In genomic region chr2:169395821-169396374, GRCh38 we compare ENCODE assay signal across 19 cellular contexts. TPM values are rescaled to one million over a fixed set of nuclear protein-coding genes. Genes with fewer than 3 reads are reported as not detected.
DNase-seq lines count a peak whose midpoint lies in the region; ATAC-seq and TF ChIP-seq lines count a peak whose summit lies in the region.
"Had no signal": no experiment of that assay in that cellular context is flagged by ENCODE, and none has a peak within 500 bp of the region (broad histone marks: within the 10 kb centered on the region; RNA-seq: fewer than 3 reads in every experiment).

No MANE protein-coding gene starts in this region.

- H3K27me3 Mint-ChIP-seq in activated T-helper 17 cell treated with anti-CD3 and anti-CD28 coated beads, Interleukin-2, amount 50 U/mL, for 72 hours = peaks cover 17% of the 10 kb centered on the region

- H3K4me3 ChIP-seq in GM12865 (ENCODE audit: low read depth, low read length) (no peak overlapping the region), Peyer's patch (no peak overlapping the region)
- H3K4me3 ChIP-seq: SJSA1 had no signal

- TF ChIP-seq CTCF in GM12865 (IDR thresholded peaks at IDR 0.05; ENCODE audit: insufficient read depth, low read depth, low read length, missing control alignments) (no peak), Peyer's patch (IDR thresholded peaks at IDR 0.05) (no peak)

- H3K27ac ChIP-seq in Peyer's patch = no peak overlapping the region
- H3K27ac ChIP-seq: SJSA1 had no signal

- no peaks in the 10 kb centered on the region for H3K4me1 ChIP-seq in Peyer's patch
- H3K4me1 ChIP-seq: SJSA1 had no signal

- ATAC-seq in HG03432 (IDR thresholded peaks at IDR 0.05; ENCODE audit: unreplicated experiment) (peak; percentile 46), HG03565 (IDR thresholded peaks at IDR 0.05; ENCODE audit: unreplicated experiment) (no peak)
- no peak for ATAC-seq in activated T-helper 17 cell treated with anti-CD3 and anti-CD28 coated beads, Interleukin-2, amount 50 U/mL, for 72 hours (replicated peaks)
- ATAC-seq: HCT116, PC-3 had no signal

- no peaks in the 10 kb centered on the region for H3K9me3 ChIP-seq in Peyer's patch
- H3K9me3 ChIP-seq: Caco-2, SJSA1 had no signal

- no peaks in the 10 kb centered on the region for H3K36me3 Mint-ChIP-seq in activated T-helper 17 cell treated with anti-CD3 and anti-CD28 coated beads, Interleukin-2, amount 50 U/mL, for 72 hours (ENCODE audit: low read depth)

- no peaks in the 10 kb centered on the region for H3K36me3 ChIP-seq in Peyer's patch
- H3K36me3 ChIP-seq: SJSA1 had no signal

- no peak overlapping the region for H3K27ac Mint-ChIP-seq in activated T-helper 17 cell treated with anti-CD3 and anti-CD28 coated beads, Interleukin-2, amount 50 U/mL, for 72 hours

- no peak overlapping the region for H3K4me3 Mint-ChIP-seq in activated T-helper 17 cell treated with anti-CD3 and anti-CD28 coated beads, Interleukin-2, amount 50 U/mL, for 72 hours

- H3K9me3 Mint-ChIP-seq in activated T-helper 17 cell treated with anti-CD3 and anti-CD28 coated beads, Interleukin-2, amount 50 U/mL, for 72 hours = no peaks in the 10 kb centered on the region

- TF ChIP-seq POLR2A in Peyer's patch (IDR thresholded peaks at IDR 0.05) = no peak

- peak; percentile 15 for DNase-seq in GM12865 (ENCODE audit: low read depth)
- DNase-seq in NCI-H526 treated with DMSO at 0.1 percent for 48 hours (lab: John Stamatoyannopoulos, UW) = peak; percentile 73
- DNase-seq in islet precursor cell = peak; percentile 71
- DNase-seq in Peyer's patch = no peak
- DNase-seq in cortex of kidney (lab: John Stamatoyannopoulos, UW) = no peak
- DNase-seq: Caco-2, EL, IMR-90, Kasumi-1, NCI-H1105 treated with DMSO at 0.1 percent for 48 hours, NCI-H345, PC-3, SW 1271 had no signal

- H3K4me1 Mint-ChIP-seq in activated T-helper 17 cell treated with anti-CD3 and anti-CD28 coated beads, Interleukin-2, amount 50 U/mL, for 72 hours = no peaks in the 10 kb centered on the region

- no peaks in the 10 kb centered on the region for H3K27me3 ChIP-seq in Peyer's patch

RNA-seq across cellular contexts. Expression of gene LRP2, which starts 33.6 kb away (rescaled TPM):
- total RNA-seq in Peyer's patch = not detected
- 1 to 10 TPM in 1 of 2 donors, under 1 TPM in 1; 0.22 to 4.4 TPM for total RNA-seq in activated T-helper 17 cell treated with anti-CD3 and anti-CD28 coated beads, Interleukin-2, amount 50 U/mL, for 72 hours
- total RNA-seq: HT-29, IMR-90, PC-3 had no signal

Comparison
In these comparisons a context has a peak if more than half of its experiments do, and no peak if none do; other contexts are left out.
1. DNase-seq: peak in GM12865 (single experiment), NCI-H526 treated with DMSO at 0.1 percent for 48 hours (single experiment) and islet precursor cell (single experiment); none in Peyer's patch (0 of 3) and cortex of kidney (single experiment).